1 cellular context compared by ENCODE assay signal in genomic region chr1:115670476-115671175, GRCh38.
TF ChIP-seq lines count a peak whose summit lies in the region.

No MANE protein-coding gene starts in this region.

TF ChIP-seq in K562, 482 proteins besides CTCF, POLR2A, EP300 and RAD21 (continued from another document):
- TF ChIP-seq, protein P1, sequence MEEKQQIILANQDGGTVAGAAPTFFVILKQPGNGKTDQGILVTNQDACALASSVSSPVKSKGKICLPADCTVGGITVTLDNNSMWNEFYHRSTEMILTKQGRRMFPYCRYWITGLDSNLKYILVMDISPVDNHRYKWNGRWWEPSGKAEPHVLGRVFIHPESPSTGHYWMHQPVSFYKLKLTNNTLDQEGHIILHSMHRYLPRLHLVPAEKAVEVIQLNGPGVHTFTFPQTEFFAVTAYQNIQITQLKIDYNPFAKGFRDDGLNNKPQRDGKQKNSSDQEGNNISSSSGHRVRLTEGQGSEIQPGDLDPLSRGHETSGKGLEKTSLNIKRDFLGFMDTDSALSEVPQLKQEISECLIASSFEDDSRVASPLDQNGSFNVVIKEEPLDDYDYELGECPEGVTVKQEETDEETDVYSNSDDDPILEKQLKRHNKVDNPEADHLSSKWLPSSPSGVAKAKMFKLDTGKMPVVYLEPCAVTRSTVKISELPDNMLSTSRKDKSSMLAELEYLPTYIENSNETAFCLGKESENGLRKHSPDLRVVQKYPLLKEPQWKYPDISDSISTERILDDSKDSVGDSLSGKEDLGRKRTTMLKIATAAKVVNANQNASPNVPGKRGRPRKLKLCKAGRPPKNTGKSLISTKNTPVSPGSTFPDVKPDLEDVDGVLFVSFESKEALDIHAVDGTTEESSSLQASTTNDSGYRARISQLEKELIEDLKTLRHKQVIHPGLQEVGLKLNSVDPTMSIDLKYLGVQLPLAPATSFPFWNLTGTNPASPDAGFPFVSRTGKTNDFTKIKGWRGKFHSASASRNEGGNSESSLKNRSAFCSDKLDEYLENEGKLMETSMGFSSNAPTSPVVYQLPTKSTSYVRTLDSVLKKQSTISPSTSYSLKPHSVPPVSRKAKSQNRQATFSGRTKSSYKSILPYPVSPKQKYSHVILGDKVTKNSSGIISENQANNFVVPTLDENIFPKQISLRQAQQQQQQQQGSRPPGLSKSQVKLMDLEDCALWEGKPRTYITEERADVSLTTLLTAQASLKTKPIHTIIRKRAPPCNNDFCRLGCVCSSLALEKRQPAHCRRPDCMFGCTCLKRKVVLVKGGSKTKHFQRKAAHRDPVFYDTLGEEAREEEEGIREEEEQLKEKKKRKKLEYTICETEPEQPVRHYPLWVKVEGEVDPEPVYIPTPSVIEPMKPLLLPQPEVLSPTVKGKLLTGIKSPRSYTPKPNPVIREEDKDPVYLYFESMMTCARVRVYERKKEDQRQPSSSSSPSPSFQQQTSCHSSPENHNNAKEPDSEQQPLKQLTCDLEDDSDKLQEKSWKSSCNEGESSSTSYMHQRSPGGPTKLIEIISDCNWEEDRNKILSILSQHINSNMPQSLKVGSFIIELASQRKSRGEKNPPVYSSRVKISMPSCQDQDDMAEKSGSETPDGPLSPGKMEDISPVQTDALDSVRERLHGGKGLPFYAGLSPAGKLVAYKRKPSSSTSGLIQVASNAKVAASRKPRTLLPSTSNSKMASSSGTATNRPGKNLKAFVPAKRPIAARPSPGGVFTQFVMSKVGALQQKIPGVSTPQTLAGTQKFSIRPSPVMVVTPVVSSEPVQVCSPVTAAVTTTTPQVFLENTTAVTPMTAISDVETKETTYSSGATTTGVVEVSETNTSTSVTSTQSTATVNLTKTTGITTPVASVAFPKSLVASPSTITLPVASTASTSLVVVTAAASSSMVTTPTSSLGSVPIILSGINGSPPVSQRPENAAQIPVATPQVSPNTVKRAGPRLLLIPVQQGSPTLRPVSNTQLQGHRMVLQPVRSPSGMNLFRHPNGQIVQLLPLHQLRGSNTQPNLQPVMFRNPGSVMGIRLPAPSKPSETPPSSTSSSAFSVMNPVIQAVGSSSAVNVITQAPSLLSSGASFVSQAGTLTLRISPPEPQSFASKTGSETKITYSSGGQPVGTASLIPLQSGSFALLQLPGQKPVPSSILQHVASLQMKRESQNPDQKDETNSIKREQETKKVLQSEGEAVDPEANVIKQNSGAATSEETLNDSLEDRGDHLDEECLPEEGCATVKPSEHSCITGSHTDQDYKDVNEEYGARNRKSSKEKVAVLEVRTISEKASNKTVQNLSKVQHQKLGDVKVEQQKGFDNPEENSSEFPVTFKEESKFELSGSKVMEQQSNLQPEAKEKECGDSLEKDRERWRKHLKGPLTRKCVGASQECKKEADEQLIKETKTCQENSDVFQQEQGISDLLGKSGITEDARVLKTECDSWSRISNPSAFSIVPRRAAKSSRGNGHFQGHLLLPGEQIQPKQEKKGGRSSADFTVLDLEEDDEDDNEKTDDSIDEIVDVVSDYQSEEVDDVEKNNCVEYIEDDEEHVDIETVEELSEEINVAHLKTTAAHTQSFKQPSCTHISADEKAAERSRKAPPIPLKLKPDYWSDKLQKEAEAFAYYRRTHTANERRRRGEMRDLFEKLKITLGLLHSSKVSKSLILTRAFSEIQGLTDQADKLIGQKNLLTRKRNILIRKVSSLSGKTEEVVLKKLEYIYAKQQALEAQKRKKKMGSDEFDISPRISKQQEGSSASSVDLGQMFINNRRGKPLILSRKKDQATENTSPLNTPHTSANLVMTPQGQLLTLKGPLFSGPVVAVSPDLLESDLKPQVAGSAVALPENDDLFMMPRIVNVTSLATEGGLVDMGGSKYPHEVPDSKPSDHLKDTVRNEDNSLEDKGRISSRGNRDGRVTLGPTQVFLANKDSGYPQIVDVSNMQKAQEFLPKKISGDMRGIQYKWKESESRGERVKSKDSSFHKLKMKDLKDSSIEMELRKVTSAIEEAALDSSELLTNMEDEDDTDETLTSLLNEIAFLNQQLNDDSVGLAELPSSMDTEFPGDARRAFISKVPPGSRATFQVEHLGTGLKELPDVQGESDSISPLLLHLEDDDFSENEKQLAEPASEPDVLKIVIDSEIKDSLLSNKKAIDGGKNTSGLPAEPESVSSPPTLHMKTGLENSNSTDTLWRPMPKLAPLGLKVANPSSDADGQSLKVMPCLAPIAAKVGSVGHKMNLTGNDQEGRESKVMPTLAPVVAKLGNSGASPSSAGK (IDR thresholded peaks at IDR 0.05) = no peak
- TF ChIP-seq TOE1 (IDR thresholded peaks at IDR 0.05; ENCODE audit: borderline replicate concordance) (no peak), TOE1 (CRISPR knock-in tag; IDR thresholded peaks at IDR 0.05; ENCODE audit: borderline replicate concordance, low read depth) (no peak)
